In genomic region chr20:44362466-44362940, GRCh38 we compare ENCODE assay signal across 1 cellular context.
TF ChIP-seq lines count a peak whose summit lies in the region.

No MANE protein-coding gene starts in this region.

TF ChIP-seq in HEK293, 187 proteins besides CTCF, POLR2A, EP300 and RAD21 (continued from another document and continues in another):
- TF ChIP-seq, protein P1, sequence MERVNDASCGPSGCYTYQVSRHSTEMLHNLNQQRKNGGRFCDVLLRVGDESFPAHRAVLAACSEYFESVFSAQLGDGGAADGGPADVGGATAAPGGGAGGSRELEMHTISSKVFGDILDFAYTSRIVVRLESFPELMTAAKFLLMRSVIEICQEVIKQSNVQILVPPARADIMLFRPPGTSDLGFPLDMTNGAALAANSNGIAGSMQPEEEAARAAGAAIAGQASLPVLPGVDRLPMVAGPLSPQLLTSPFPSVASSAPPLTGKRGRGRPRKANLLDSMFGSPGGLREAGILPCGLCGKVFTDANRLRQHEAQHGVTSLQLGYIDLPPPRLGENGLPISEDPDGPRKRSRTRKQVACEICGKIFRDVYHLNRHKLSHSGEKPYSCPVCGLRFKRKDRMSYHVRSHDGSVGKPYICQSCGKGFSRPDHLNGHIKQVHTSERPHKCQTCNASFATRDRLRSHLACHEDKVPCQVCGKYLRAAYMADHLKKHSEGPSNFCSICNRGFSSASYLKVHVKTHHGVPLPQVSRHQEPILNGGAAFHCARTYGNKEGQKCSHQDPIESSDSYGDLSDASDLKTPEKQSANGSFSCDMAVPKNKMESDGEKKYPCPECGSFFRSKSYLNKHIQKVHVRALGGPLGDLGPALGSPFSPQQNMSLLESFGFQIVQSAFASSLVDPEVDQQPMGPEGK (tag by site-specific recombination; IDR thresholded peaks at IDR 0.05) = no peak
- TF ChIP-seq KLF17 (tag by site-specific recombination; IDR thresholded peaks at IDR 0.05) (no peak), PRDM6 (tag by site-specific recombination; IDR thresholded peaks at IDR 0.05) (peak; percentile 59; the same call in 1 of the 2 replicates), ZSCAN23 (tag by site-specific recombination; IDR thresholded peaks at IDR 0.05) (peak; percentile 74), ZBTB8A (tag by site-specific recombination; IDR thresholded peaks at IDR 0.05) (0 out of 2 replicates have a peak, but pooled peaks have one; percentile 26), REST (tag by site-specific recombination; IDR thresholded peaks at IDR 0.05) (no peak), ZNF37A (tag by site-specific recombination; IDR thresholded peaks at IDR 0.05) (no peak), ZNF48 (tag by site-specific recombination; IDR thresholded peaks at IDR 0.05) (no peak), ZNF629 (tag by site-specific recombination; IDR thresholded peaks at IDR 0.05) (peak; percentile 96), SP7 (tag by site-specific recombination; IDR thresholded peaks at IDR 0.05) (peak; percentile 96), SP3 (tag by site-specific recombination; IDR thresholded peaks at IDR 0.05) (peak; percentile 44; the same call in 1 of the 2 replicates), GFI1B (tag by site-specific recombination; IDR thresholded peaks at IDR 0.05) (0 out of 2 replicates have a peak, but pooled peaks have one; percentile 44), INSM2 (tag by site-specific recombination; IDR thresholded peaks at IDR 0.05) (peak; percentile 50; the same call in 1 of the 2 replicates), ZNF600 (tag by site-specific recombination; IDR thresholded peaks at IDR 0.05) (peak; percentile 45; the same call in 1 of the 2 replicates), ZNF677 (tag by site-specific recombination; IDR thresholded peaks at IDR 0.05) (no peak), ZNF366 (tag by site-specific recombination; conservative IDR thresholded peaks at IDR 0.05) (peak; percentile 80), KLF16 (tag by site-specific recombination; IDR thresholded peaks at IDR 0.05) (0 out of 2 replicates have a peak, but pooled peaks have one; percentile 29), GLI2 (tag by site-specific recombination; IDR thresholded peaks at IDR 0.05; ENCODE audit: borderline replicate concordance, low read depth) (no peak), ZNF239 (tag by site-specific recombination; IDR thresholded peaks at IDR 0.05) (no peak), ZXDB (tag by site-specific recombination; IDR thresholded peaks at IDR 0.05) (peak; percentile 76), ZFP37 (tag by site-specific recombination; IDR thresholded peaks at IDR 0.05) (0 out of 2 replicates have a peak, but pooled peaks have one; percentile 68), ZNF843 (tag by site-specific recombination; IDR thresholded peaks at IDR 0.05) (peak; percentile 87), ZNF138 (tag by site-specific recombination; IDR thresholded peaks at IDR 0.05; ENCODE audit: borderline replicate concordance) (no peak), PRDM1 (tag by site-specific recombination; IDR thresholded peaks at IDR 0.05) (0 out of 2 replicates have a peak, but pooled peaks have one; percentile 22), EGR2 (tag by site-specific recombination; IDR thresholded peaks at IDR 0.05; ENCODE audit: low read depth) (0 out of 2 replicates have a peak, but pooled peaks have one; percentile 10), ZNF654 (tag by site-specific recombination; IDR thresholded peaks at IDR 0.05; ENCODE audit: low read depth) (peak; percentile 2; the same call in 1 of the 2 replicates), ZNF146 (tag by site-specific recombination; IDR thresholded peaks at IDR 0.05) (0 out of 2 replicates have a peak, but pooled peaks have one; percentile 15), SP2 (tag by site-specific recombination; IDR thresholded peaks at IDR 0.05) (peak; percentile 28), ZEB2 (tag by site-specific recombination; IDR thresholded peaks at IDR 0.05) (no peak), ZBTB17 (tag by site-specific recombination; IDR thresholded peaks at IDR 0.05) (peak; percentile 73), TSHZ1 (tag by site-specific recombination; IDR thresholded peaks at IDR 0.05; ENCODE audit: borderline replicate concordance) (0 out of 2 replicates have a peak, but pooled peaks have one; percentile 59), ZNF157 (tag by site-specific recombination; IDR thresholded peaks at IDR 0.05) (no peak)
- TF ChIP-seq, protein P2, sequence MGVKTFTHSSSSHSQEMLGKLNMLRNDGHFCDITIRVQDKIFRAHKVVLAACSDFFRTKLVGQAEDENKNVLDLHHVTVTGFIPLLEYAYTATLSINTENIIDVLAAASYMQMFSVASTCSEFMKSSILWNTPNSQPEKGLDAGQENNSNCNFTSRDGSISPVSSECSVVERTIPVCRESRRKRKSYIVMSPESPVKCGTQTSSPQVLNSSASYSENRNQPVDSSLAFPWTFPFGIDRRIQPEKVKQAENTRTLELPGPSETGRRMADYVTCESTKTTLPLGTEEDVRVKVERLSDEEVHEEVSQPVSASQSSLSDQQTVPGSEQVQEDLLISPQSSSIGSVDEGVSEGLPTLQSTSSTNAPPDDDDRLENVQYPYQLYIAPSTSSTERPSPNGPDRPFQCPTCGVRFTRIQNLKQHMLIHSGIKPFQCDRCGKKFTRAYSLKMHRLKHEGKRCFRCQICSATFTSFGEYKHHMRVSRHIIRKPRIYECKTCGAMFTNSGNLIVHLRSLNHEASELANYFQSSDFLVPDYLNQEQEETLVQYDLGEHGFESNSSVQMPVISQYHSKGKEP (tag by site-specific recombination; IDR thresholded peaks at IDR 0.05) = peak; percentile 85
- TF ChIP-seq, protein P3, sequence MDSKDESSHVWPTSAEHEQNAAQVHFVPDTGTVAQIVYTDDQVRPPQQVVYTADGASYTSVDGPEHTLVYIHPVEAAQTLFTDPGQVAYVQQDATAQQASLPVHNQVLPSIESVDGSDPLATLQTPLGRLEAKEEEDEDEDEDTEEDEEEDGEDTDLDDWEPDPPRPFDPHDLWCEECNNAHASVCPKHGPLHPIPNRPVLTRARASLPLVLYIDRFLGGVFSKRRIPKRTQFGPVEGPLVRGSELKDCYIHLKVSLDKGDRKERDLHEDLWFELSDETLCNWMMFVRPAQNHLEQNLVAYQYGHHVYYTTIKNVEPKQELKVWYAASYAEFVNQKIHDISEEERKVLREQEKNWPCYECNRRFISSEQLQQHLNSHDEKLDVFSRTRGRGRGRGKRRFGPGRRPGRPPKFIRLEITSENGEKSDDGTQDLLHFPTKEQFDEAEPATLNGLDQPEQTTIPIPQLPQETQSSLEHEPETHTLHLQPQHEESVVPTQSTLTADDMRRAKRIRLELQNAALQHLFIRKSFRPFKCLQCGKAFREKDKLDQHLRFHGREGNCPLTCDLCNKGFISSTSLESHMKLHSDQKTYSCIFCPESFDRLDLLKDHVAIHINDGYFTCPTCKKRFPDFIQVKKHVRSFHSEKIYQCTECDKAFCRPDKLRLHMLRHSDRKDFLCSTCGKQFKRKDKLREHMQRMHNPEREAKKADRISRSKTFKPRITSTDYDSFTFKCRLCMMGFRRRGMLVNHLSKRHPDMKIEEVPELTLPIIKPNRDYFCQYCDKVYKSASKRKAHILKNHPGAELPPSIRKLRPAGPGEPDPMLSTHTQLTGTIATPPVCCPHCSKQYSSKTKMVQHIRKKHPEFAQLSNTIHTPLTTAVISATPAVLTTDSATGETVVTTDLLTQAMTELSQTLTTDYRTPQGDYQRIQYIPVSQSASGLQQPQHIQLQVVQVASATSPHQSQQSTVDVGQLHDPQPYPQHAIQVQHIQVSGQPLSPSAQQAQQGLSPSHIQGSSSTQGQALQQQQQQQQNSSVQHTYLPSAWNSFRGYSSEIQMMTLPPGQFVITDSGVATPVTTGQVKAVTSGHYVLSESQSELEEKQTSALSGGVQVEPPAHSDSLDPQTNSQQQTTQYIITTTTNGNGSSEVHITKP (tag by site-specific recombination; IDR thresholded peaks at IDR 0.05) = peak; percentile 98
- TF ChIP-seq, protein P4, sequence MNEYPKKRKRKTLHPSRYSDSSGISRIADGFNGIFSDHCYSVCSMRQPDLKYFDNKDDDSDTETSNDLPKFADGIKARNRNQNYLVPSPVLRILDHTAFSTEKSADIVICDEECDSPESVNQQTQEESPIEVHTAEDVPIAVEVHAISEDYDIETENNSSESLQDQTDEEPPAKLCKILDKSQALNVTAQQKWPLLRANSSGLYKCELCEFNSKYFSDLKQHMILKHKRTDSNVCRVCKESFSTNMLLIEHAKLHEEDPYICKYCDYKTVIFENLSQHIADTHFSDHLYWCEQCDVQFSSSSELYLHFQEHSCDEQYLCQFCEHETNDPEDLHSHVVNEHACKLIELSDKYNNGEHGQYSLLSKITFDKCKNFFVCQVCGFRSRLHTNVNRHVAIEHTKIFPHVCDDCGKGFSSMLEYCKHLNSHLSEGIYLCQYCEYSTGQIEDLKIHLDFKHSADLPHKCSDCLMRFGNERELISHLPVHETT (tag by site-specific recombination; IDR thresholded peaks at IDR 0.05) = peak; percentile 92; the same call in 1 of the 2 replicates
